ENCODE assay signal across 15 cellular contexts in the genomic region with DNA sequence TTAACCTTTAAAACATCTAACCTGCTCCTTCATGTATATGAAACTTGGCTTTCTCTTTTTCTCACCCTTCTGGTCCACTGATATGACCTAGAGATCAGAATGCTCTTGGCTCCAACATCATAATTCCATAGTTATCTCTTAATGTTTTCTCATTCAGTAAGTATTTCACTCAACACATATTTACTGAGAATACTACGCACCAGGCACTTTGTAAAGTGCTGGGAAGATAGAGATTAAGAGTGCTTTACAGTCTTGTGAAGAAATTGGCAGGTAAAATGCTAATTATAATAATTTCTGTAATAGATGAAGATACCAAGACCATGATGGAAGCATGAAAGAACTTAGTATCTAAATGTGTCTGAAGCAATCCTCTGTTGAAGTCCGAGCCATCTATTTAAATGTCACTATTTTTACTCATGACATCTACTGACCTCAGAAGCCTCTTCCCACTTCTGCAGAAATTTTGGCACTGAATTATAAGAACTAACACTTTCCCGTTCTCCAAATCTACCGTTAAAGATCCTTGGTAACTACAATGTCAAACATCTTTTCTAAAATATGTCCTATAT.
DNase-seq lines count a peak whose midpoint lies in the region; ATAC-seq and TF ChIP-seq lines count a peak whose summit lies in the region.
"Had no signal": no experiment of that assay in that cellular context is flagged by ENCODE, and none has a peak within 500 bp of the region (broad histone marks: within the 10 kb centered on the region; RNA-seq: fewer than 3 reads in every experiment).

No MANE protein-coding gene starts in this region.

- DNase-seq in Right ventricle myocardium inferior (ENCODE audit: missing footprints) (no peak), cardiac septum (ENCODE audit: low spot score) (no peak), left ventricle myocardium inferior (no peak), gastrocnemius medialis (no peak), foreskin fibroblast (no peak), NCI-H146 treated with DMSO at 0.1 percent for 48 hours (lab: John Stamatoyannopoulos, UW; ENCODE audit: unreplicated experiment) (no peak)
- DNase-seq: 8988T; AML-193; Caco-2; CD8-positive, alpha-beta memory T cell; DND-41; GDM1 had no signal

- TF ChIP-seq CTCF in left ventricle myocardium inferior (IDR thresholded peaks at IDR 0.05; ENCODE audit: borderline replicate concordance): no peak
- TF ChIP-seq CTCF in gastrocnemius medialis (IDR thresholded peaks at IDR 0.05 in 4 of 5, conservative IDR thresholded peaks at IDR 0.05 in 1 of 5): no peak
- TF ChIP-seq CTCF in foreskin fibroblast (IDR thresholded peaks at IDR 0.05; ENCODE audit: low read depth, low read length): no peak

- H3K27me3 ChIP-seq in left ventricle myocardium inferior (ENCODE audit: low read depth) (no peaks in the 10 kb centered on the region), gastrocnemius medialis (no peaks in the 10 kb centered on the region)
- H3K27me3 ChIP-seq: BLaER1 had no signal

- intact Hi-C loops in Right ventricle myocardium inferior (cut with DNase I) (loop anchor here (2.0 to 5.0 kb wide), 4 partner anchors 48 to 177 kb away; no protein-coding TSS in a partner anchor), cardiac septum (cut with DNase I) (loop anchor here (5.0 kb wide), 1 partner anchor 63 kb away; no protein-coding TSS in a partner anchor), left ventricle myocardium inferior (cut with micrococcal nuclease) (loop anchor here (10.0 kb wide), 1 partner anchor 80 kb away; no protein-coding TSS in a partner anchor), gastrocnemius medialis (cut with DNase I; ENCODE audit: low total_unique reads) (no loop called here)

- H3K36me3 ChIP-seq in left ventricle myocardium inferior (peaks cover 12% of the 10 kb centered on the region), gastrocnemius medialis (no peaks in the 10 kb centered on the region)

- no peaks in the 10 kb centered on the region for H3K9me3 ChIP-seq in left ventricle myocardium inferior (replicated peaks)
- H3K9me3 ChIP-seq in gastrocnemius medialis: no peaks in the 10 kb centered on the region
- H3K9me3 ChIP-seq: BLaER1, Caco-2, HAP-1 had no signal

- TF ChIP-seq POLR2A in gastrocnemius medialis (IDR thresholded peaks at IDR 0.05): no peak

- H3K4me3 ChIP-seq in left ventricle myocardium inferior: no peak overlapping the region
- H3K4me3 ChIP-seq in gastrocnemius medialis: no peak overlapping the region
- H3K4me3 ChIP-seq in foreskin fibroblast (ENCODE audit: low read depth in 1 of 2, low read length in 2 of 2): no peak overlapping the region
- H3K4me3 ChIP-seq: BLaER1, HAP-1 had no signal

- ATAC-seq in Right ventricle myocardium inferior (peak; percentile 81), gastrocnemius medialis (no peak), GM21381 (IDR thresholded peaks at IDR 0.05; ENCODE audit: unreplicated experiment) (no peak)

- peaks cover 15% of the 10 kb centered on the region for H3K4me1 ChIP-seq in left ventricle myocardium inferior
- H3K4me1 ChIP-seq in gastrocnemius medialis: peaks cover 30 to 31% of the 10 kb centered on the region in 2 donors
- H3K4me1 ChIP-seq: BLaER1, Caco-2, HAP-1 had no signal

- H3K27ac ChIP-seq in left ventricle myocardium inferior (replicated peaks): peak overlapping the region; percentile 86
- peak overlapping the region in 3 of 4 donors; percentile 28 to 45 (median 43) for H3K27ac ChIP-seq in gastrocnemius medialis
- H3K27ac ChIP-seq: BLaER1 had no signal

- in situ Hi-C loops in gastrocnemius medialis (cut with MboI; ENCODE audit: low sequenced_read_pairs in 4 of 4): no loop called here
